In genomic region chr11:43311791-43312607, GRCh38 we compare ENCODE assay signal across 8 cellular contexts. TPM values are rescaled to one million over a fixed set of nuclear protein-coding genes. Genes with fewer than 3 reads are reported as not detected.
A peak's percentile ranks its signal among the peaks of the same experiment; 100 is the strongest.
DNase-seq lines count a peak whose midpoint lies in the region; ATAC-seq and TF ChIP-seq lines count a peak whose summit lies in the region.

Gene API5, plus strand, starts transcription at chr11:43311996. Its CDS starts 132 bp downstream, at chr11:43312128.

- DNase-seq in CD4-positive, CD25-positive, alpha-beta regulatory T cell: peak; percentile 85 to 97 (median 91)
- DNase-seq in NCI-H748 treated with DMSO at 0.1 percent for 48 hours (lab: John Stamatoyannopoulos, UW): peak; percentile 88
- DNase-seq in activated CD4-positive, alpha-beta T cell treated with anti-CD3 and anti-CD28 coated beads, Interleukin-2, amount 50 U/mL, for 24 hours (ENCODE audit: low read depth in 1 of 2, low spot score in 1 of 2): peak; percentile 85 to 92
- DNase-seq in dermis blood vessel endothelial cell: peak; percentile 97
- peak; percentile 92 to 98 for DNase-seq in left lung
- peak; percentile 84 to 86 for DNase-seq in stimulated activated CD4-positive, alpha-beta T cell treated with anti-CD3 and anti-CD28 coated beads, Interleukin-2, amount 100 ng/mL, for 48 hours

- H3K27ac Mint-ChIP-seq in CD4-positive, CD25-positive, alpha-beta regulatory T cell: peak within 1 kb of the TSS; percentile 96 to 98 (median 97)

- no peaks in the 10 kb centered on the region for H3K9me3 Mint-ChIP-seq in CD4-positive, CD25-positive, alpha-beta regulatory T cell

- H3K36me3 Mint-ChIP-seq in CD4-positive, CD25-positive, alpha-beta regulatory T cell: peaks cover 4% of the 10 kb centered on the region

- H3K36me3 ChIP-seq in CD4-positive, CD25-positive, alpha-beta regulatory T cell (ENCODE audit: control insufficient read depth, insufficient read depth, low read length): no peaks in the 10 kb centered on the region
- H3K36me3 ChIP-seq in left lung: no peaks in the 10 kb centered on the region

- H3K4me1 Mint-ChIP-seq in CD4-positive, CD25-positive, alpha-beta regulatory T cell: peaks cover 23 to 52% (median 40%) of the 10 kb centered on the region in 4 donors

- intact Hi-C loops in left lung (cut with DNase I): no loop called here

- peak within 1 kb of the TSS; percentile 94 for H3K4me3 ChIP-seq in CD4-positive, CD25-positive, alpha-beta regulatory T cell (ENCODE audit: low read depth, low read length)
- peak within 1 kb of the TSS; percentile 85 to 93 for H3K4me3 ChIP-seq in left lung

- H3K9me3 ChIP-seq in CD4-positive, CD25-positive, alpha-beta regulatory T cell (ENCODE audit: control insufficient read depth in 2 of 2, low read length in 2 of 2): no peaks in the 10 kb centered on the region
- H3K9me3 ChIP-seq in left lung: no peaks in the 10 kb centered on the region

- H3K27ac ChIP-seq in CD4-positive, CD25-positive, alpha-beta regulatory T cell (ENCODE audit: insufficient read depth, low read length, poor library complexity, severe bottlenecking): peak within 1 kb of the TSS; percentile 82
- peak within 1 kb of the TSS; percentile 69 to 90 for H3K27ac ChIP-seq in left lung

- peak; percentile 99 for ATAC-seq in CD4-positive, CD25-positive, alpha-beta regulatory T cell (ENCODE audit: low read depth in 2 of 2)
- ATAC-seq in GM19395 (IDR thresholded peaks at IDR 0.05; ENCODE audit: unreplicated experiment): peak; percentile 97
- peak; percentile 96 for ATAC-seq in HG03565 (IDR thresholded peaks at IDR 0.05; ENCODE audit: unreplicated experiment)
- ATAC-seq in left lung: peak; percentile 100

- H3K4me3 Mint-ChIP-seq in CD4-positive, CD25-positive, alpha-beta regulatory T cell: peak within 1 kb of the TSS; percentile 88 to 98 (median 96)

- H3K27me3 ChIP-seq in CD4-positive, CD25-positive, alpha-beta regulatory T cell (ENCODE audit: control insufficient read depth, insufficient read depth, low read length): no peaks in the 10 kb centered on the region
- no peaks in the 10 kb centered on the region for H3K27me3 ChIP-seq in left lung

- peaks cover 40% of the 10 kb centered on the region for H3K4me1 ChIP-seq in CD4-positive, CD25-positive, alpha-beta regulatory T cell (ENCODE audit: control insufficient read depth, insufficient read depth, low read length, poor library complexity, severe bottlenecking)
- H3K4me1 ChIP-seq in left lung: peaks cover 0 to 43% of the 10 kb centered on the region in 2 donors

- peak; percentile 65 for TF ChIP-seq CTCF in left lung (IDR thresholded peaks at IDR 0.05)

- peaks cover 8% of the 10 kb centered on the region for H3K27me3 Mint-ChIP-seq in CD4-positive, CD25-positive, alpha-beta regulatory T cell

RNA-seq across cellular contexts. Expression of gene API5, which starts in this region (rescaled TPM):
- total RNA-seq in CD4-positive, CD25-positive, alpha-beta regulatory T cell: 65.7 TPM
- polyA plus RNA-seq in CD4-positive, CD25-positive, alpha-beta regulatory T cell: 100 to 1,000 TPM; 120 to 138 (median 134) TPM
- total RNA-seq in dermis blood vessel endothelial cell (86.8 and 118 TPM in 2 replicates), left lung (10 to 100 TPM; 85.8 to 90.6 TPM)

Comparison
In these comparisons a context has a peak if more than half of its experiments do, and no peak if none do; other contexts are left out.
1. Peak in every context shown above with its lines: DNase-seq, ATAC-seq, H3K4me3 ChIP-seq and H3K27ac ChIP-seq.